Comparison of ENCODE assay signal across 1 cellular context in the genomic region with DNA sequence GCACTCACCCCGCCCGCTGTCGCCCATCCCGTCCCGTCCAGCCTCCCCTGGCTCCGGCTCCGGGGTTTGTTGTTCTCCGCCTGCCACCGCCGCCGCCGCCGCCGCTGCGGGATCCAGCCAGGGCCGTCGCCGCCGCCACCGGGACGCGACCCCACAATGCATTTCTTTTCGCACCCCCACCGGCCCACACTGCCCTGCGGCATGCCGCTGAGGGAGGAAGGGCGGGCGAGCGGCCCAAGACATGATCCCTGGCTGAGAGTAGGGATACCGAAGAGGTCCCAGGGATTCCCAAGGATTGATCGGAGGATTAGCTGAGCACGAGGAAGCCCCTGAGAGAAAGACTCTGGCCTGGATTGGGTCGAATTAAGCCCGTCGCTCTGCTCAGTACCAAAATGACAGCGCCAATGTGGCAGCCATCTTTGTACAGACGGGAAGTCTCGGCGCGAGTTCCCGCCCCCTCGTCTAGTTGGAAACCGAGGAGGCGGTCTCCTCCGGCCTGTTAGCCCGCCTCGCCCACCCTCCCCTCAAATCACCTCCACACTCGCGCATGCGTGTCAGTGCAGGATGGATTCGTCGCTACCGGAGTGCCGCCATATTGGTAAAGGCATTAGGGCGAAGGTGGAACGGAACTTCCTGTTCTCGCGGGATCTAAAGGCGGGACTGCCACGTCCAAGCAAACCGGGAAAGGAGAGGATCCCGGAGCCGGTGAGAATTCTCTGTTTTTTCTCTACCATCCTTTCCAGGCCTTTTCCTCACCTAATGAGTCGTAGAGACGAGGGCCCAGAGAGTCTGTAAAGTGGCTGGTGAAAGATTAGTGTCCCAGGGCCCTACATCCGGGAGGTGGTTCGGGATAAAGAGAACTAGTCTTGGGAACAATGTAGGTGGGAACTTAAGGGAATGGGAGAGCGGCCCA.
A peak's percentile ranks its signal among the peaks of the same experiment; 100 is the strongest.
TF ChIP-seq lines count a peak whose summit lies in the region.

Gene RXRB (minus strand): TSS at position 432 of the 913 bp plus-strand sequence. CDS start 189 bp downstream, at position 243.
Gene SLC39A7 (plus strand): TSS at position 634 of the 913 bp plus-strand sequence. CDS start 379 bp downstream, outside the sequence.

TF ChIP-seq in HepG2, 621 proteins besides CTCF, POLR2A, EP300 and RAD21 (continued from another document and continues in another):
- TF ChIP-seq ZNF354B (CRISPR knock-in tag; IDR thresholded peaks at IDR 0.05) = no peak; the same call in 1 of the 2 replicates
- TF ChIP-seq ZZZ3 (CRISPR knock-in tag; IDR thresholded peaks at IDR 0.05; ENCODE audit: borderline replicate concordance) = no peak; the same call in 1 of the 2 replicates
- TF ChIP-seq GATAD1 (CRISPR knock-in tag; IDR thresholded peaks at IDR 0.05) = peak; percentile 89
- TF ChIP-seq ZNF629 (CRISPR knock-in tag; conservative IDR thresholded peaks at IDR 0.05) = no peak; the same call in 1 of the 2 replicates
- TF ChIP-seq ZNF224 (CRISPR knock-in tag; IDR thresholded peaks at IDR 0.05) = no peak
- TF ChIP-seq, protein P1, sequence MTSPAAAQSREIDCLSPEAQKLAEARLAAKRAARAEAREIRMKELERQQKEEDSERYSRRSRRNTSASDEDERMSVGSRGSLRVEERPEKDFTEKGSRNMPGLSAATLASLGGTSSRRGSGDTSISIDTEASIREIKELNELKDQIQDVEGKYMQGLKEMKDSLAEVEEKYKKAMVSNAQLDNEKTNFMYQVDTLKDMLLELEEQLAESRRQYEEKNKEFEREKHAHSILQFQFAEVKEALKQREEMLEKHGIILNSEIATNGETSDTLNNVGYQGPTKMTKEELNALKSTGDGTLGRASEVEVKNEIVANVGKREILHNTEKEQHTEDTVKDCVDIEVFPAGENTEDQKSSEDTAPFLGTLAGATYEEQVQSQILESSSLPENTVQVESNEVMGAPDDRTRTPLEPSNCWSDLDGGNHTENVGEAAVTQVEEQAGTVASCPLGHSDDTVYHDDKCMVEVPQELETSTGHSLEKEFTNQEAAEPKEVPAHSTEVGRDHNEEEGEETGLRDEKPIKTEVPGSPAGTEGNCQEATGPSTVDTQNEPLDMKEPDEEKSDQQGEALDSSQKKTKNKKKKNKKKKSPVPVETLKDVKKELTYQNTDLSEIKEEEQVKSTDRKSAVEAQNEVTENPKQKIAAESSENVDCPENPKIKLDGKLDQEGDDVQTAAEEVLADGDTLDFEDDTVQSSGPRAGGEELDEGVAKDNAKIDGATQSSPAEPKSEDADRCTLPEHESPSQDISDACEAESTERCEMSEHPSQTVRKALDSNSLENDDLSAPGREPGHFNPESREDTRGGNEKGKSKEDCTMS (CRISPR knock-in tag; conservative IDR thresholded peaks at IDR 0.05) = no peak
- no peak; the same call in 1 of the 2 replicates for TF ChIP-seq CBFB (CRISPR knock-in tag; IDR thresholded peaks at IDR 0.05)
- no peak for TF ChIP-seq PHB2 (IDR thresholded peaks at IDR 0.05; ENCODE audit: partially characterized antibody)
- peak; percentile 59; the same call in 1 of the 2 replicates for TF ChIP-seq CREB1 (IDR thresholded peaks at IDR 0.05)
- TF ChIP-seq CREB1 (CRISPR knock-in tag; IDR thresholded peaks at IDR 0.05) = no peak
- peak; percentile 89; the same call in 1 of the 2 replicates for TF ChIP-seq MTA1 (CRISPR knock-in tag; IDR thresholded peaks at IDR 0.05; ENCODE audit: borderline replicate concordance)
- peak; percentile 47; the same call in 1 of the 2 replicates for TF ChIP-seq SNAI1 (CRISPR knock-in tag; IDR thresholded peaks at IDR 0.05; ENCODE audit: borderline replicate concordance)
- peak; percentile 4; the same call in 1 of the 2 replicates for TF ChIP-seq SIX4 (CRISPR knock-in tag; IDR thresholded peaks at IDR 0.05)
- no peak for TF ChIP-seq ZNF484 (CRISPR knock-in tag; IDR thresholded peaks at IDR 0.05; ENCODE audit: borderline replicate concordance, low read depth)
- TF ChIP-seq ZBTB49 (CRISPR knock-in tag; IDR thresholded peaks at IDR 0.05; ENCODE audit: borderline replicate concordance) = no peak; the same call in 1 of the 2 replicates
- no peak for TF ChIP-seq ZNF780A (CRISPR knock-in tag; IDR thresholded peaks at IDR 0.05)
- peak; percentile 94 for TF ChIP-seq ELF1 (CRISPR knock-in tag; IDR thresholded peaks at IDR 0.05)
- TF ChIP-seq FOXJ3 (CRISPR knock-in tag; IDR thresholded peaks at IDR 0.05; ENCODE audit: borderline replicate concordance) = no peak
- peak; percentile 97 for TF ChIP-seq ZNF883 (CRISPR knock-in tag; IDR thresholded peaks at IDR 0.05; ENCODE audit: not compliant biosample characterization)
- TF ChIP-seq ZNF543 (CRISPR knock-in tag; IDR thresholded peaks at IDR 0.05) = peak; percentile 95
- TF ChIP-seq NFYB (CRISPR knock-in tag; IDR thresholded peaks at IDR 0.05) = peak; percentile 54
- TF ChIP-seq SP140L (CRISPR knock-in tag; IDR thresholded peaks at IDR 0.05; ENCODE audit: borderline replicate concordance) = no peak
- TF ChIP-seq HOXA9 (CRISPR knock-in tag; IDR thresholded peaks at IDR 0.05; ENCODE audit: borderline replicate concordance) = no peak
- no peak for TF ChIP-seq KLF11 (CRISPR knock-in tag; IDR thresholded peaks at IDR 0.05)
- peak; percentile 89 for TF ChIP-seq NRL (CRISPR knock-in tag; IDR thresholded peaks at IDR 0.05; ENCODE audit: borderline replicate concordance)
- peak; percentile 81; the same call in 1 of the 2 replicates for TF ChIP-seq IRX3 (CRISPR knock-in tag; IDR thresholded peaks at IDR 0.05; ENCODE audit: borderline replicate concordance, low read depth)
- TF ChIP-seq NFKB2 (CRISPR knock-in tag; IDR thresholded peaks at IDR 0.05; ENCODE audit: borderline replicate concordance) = peak; percentile 96
- TF ChIP-seq HOXD1 (CRISPR knock-in tag; IDR thresholded peaks at IDR 0.05) = peak; percentile 96
- no peak; the same call in none of the 2 replicates for TF ChIP-seq HNF4A (CRISPR knock-in tag; IDR thresholded peaks at IDR 0.05)
- no peak for TF ChIP-seq ZNF282 (IDR thresholded peaks at IDR 0.05; ENCODE audit: partially characterized antibody)
- TF ChIP-seq SMAD9 (CRISPR knock-in tag; IDR thresholded peaks at IDR 0.05) = no peak; the same call in 1 of the 2 replicates
- TF ChIP-seq ZKSCAN1 (IDR thresholded peaks at IDR 0.05; ENCODE audit: low read length) = no peak
- TF ChIP-seq ZNF616 (CRISPR knock-in tag; IDR thresholded peaks at IDR 0.05; ENCODE audit: low read depth) = peak; percentile 35; the same call in 1 of the 2 replicates
- TF ChIP-seq ZNF644 (CRISPR knock-in tag; IDR thresholded peaks at IDR 0.05; ENCODE audit: low read depth) = peak; percentile 92
- no peak for TF ChIP-seq ZFP36 (IDR thresholded peaks at IDR 0.05; ENCODE audit: borderline replicate concordance, low read depth, low read length, partially characterized antibody)
- peak; percentile 68; the same call in 1 of the 2 replicates for TF ChIP-seq ZNF816 (CRISPR knock-in tag; IDR thresholded peaks at IDR 0.05; ENCODE audit: borderline replicate concordance)
- TF ChIP-seq NR2C2 (CRISPR knock-in tag; IDR thresholded peaks at IDR 0.05; ENCODE audit: borderline replicate concordance) = peak; percentile 91
- no peak; the same call in none of the 2 replicates for TF ChIP-seq HIVEP1 (CRISPR knock-in tag; IDR thresholded peaks at IDR 0.05)
- no peak for TF ChIP-seq SRSF9 (IDR thresholded peaks at IDR 0.05; ENCODE audit: borderline replicate concordance, insufficient read depth, low read depth, low read length, poor library complexity, severe bottlenecking)
- peak; percentile 62 for TF ChIP-seq ETV5 (CRISPR knock-in tag; IDR thresholded peaks at IDR 0.05; ENCODE audit: borderline replicate concordance)
- 0 out of 2 replicates have a peak, but pooled peaks have one; percentile 63 for TF ChIP-seq EHMT2 (IDR thresholded peaks at IDR 0.05; ENCODE audit: borderline replicate concordance, low read depth, low read length)
- TF ChIP-seq ZBTB14 (CRISPR knock-in tag; IDR thresholded peaks at IDR 0.05) = 0 out of 2 replicates have a peak, but pooled peaks have one; percentile 47
- TF ChIP-seq, protein P2, sequence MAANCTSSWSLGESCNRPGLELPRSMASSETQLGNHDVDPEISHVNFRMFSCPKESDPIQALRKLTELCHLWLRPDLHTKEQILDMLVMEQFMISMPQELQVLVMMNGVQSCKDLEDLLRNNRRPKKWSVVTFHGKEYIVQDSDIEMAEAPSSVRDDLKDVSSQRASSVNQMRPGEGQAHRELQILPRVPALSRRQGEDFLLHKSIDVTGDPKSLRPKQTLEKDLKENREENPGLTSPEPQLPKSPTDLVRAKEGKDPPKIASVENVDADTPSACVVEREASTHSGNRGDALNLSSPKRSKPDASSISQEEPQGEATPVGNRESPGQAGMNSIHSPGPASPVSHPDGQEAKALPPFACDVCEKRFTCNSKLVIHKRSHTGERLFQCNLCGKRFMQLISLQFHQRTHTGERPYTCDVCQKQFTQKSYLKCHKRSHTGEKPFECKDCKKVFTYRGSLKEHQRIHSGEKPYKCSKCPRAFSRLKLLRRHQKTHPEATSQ (CRISPR knock-in tag; IDR thresholded peaks at IDR 0.05; ENCODE audit: borderline replicate concordance) = no peak
- no peak for TF ChIP-seq ZNF652 (CRISPR knock-in tag; IDR thresholded peaks at IDR 0.05; ENCODE audit: borderline replicate concordance, low read depth)
- TF ChIP-seq ASH2L (IDR thresholded peaks at IDR 0.05; ENCODE audit: insufficient read length, low read depth, low read length) = peak; percentile 97
- peak; percentile 77; the same call in 1 of the 2 replicates for TF ChIP-seq ZNF766 (CRISPR knock-in tag; IDR thresholded peaks at IDR 0.05; ENCODE audit: borderline replicate concordance)
- TF ChIP-seq, protein P3, sequence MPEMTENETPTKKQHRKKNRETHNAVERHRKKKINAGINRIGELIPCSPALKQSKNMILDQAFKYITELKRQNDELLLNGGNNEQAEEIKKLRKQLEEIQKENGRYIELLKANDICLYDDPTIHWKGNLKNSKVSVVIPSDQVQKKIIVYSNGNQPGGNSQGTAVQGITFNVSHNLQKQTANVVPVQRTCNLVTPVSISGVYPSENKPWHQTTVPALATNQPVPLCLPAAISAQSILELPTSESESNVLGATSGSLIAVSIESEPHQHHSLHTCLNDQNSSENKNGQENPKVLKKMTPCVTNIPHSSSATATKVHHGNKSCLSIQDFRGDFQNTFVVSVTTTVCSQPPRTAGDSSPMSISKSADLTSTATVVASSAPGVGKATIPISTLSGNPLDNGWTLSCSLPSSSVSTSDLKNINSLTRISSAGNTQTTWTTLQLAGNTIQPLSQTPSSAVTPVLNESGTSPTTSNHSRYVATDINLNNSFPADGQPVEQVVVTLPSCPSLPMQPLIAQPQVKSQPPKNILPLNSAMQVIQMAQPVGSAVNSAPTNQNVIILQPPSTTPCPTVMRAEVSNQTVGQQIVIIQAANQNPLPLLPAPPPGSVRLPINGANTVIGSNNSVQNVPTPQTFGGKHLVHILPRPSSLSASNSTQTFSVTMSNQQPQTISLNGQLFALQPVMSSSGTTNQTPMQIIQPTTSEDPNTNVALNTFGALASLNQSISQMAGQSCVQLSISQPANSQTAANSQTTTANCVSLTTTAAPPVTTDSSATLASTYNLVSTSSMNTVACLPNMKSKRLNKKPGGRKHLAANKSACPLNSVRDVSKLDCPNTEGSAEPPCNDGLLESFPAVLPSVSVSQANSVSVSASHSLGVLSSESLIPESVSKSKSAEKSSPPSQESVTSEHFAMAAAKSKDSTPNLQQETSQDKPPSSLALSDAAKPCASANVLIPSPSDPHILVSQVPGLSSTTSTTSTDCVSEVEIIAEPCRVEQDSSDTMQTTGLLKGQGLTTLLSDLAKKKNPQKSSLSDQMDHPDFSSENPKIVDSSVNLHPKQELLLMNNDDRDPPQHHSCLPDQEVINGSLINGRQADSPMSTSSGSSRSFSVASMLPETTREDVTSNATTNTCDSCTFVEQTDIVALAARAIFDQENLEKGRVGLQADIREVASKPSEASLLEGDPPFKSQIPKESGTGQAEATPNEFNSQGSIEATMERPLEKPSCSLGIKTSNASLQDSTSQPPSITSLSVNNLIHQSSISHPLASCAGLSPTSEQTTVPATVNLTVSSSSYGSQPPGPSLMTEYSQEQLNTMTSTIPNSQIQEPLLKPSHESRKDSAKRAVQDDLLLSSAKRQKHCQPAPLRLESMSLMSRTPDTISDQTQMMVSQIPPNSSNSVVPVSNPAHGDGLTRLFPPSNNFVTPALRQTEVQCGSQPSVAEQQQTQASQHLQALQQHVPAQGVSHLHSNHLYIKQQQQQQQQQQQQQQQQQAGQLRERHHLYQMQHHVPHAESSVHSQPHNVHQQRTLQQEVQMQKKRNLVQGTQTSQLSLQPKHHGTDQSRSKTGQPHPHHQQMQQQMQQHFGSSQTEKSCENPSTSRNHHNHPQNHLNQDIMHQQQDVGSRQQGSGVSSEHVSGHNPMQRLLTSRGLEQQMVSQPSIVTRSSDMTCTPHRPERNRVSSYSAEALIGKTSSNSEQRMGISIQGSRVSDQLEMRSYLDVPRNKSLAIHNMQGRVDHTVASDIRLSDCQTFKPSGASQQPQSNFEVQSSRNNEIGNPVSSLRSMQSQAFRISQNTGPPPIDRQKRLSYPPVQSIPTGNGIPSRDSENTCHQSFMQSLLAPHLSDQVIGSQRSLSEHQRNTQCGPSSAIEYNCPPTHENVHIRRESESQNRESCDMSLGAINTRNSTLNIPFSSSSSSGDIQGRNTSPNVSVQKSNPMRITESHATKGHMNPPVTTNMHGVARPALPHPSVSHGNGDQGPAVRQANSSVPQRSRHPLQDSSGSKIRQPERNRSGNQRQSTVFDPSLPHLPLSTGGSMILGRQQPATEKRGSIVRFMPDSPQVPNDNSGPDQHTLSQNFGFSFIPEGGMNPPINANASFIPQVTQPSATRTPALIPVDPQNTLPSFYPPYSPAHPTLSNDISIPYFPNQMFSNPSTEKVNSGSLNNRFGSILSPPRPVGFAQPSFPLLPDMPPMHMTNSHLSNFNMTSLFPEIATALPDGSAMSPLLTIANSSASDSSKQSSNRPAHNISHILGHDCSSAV (CRISPR knock-in tag; IDR thresholded peaks at IDR 0.05; ENCODE audit: borderline replicate concordance) = peak; percentile 95; the same call in 1 of the 2 replicates
- peak; percentile 67 for TF ChIP-seq XRCC5 (optimal IDR thresholded peaks at IDR 0.05; ENCODE audit: low read length)
